8 cellular contexts compared by ENCODE assay signal in genomic region chr3:154324919-154325318, GRCh38. TPM values are rescaled to one million over a fixed set of nuclear protein-coding genes. Genes with fewer than 3 reads are reported as not detected.
A peak's percentile ranks its signal among the peaks of the same experiment; 100 is the strongest.
DNase-seq lines count a peak whose midpoint lies in the region; ATAC-seq and TF ChIP-seq lines count a peak whose summit lies in the region.

No MANE protein-coding gene starts in this region.

- no peak overlapping the region for H3K4me3 Mint-ChIP-seq in activated naive CD8-positive, alpha-beta T cell

- H3K36me3 Mint-ChIP-seq in activated naive CD8-positive, alpha-beta T cell: peaks cover 6% of the 10 kb centered on the region

- DNase-seq in left ventricle myocardium inferior (no peak), cardiac septum (ENCODE audit: low spot score) (no peak), left lobe of liver (ENCODE audit: low spot score) (no peak), tibial artery (no peak), germinal center (ENCODE audit: low spot score) (no peak), DMS153 (lab: John Stamatoyannopoulos, UW) (no peak), NCI-H2227 (lab: John Stamatoyannopoulos, UW; ENCODE audit: unreplicated experiment) (no peak)

- intact Hi-C loops in left ventricle myocardium inferior (cut with micrococcal nuclease): no loop called here
- intact Hi-C loops in cardiac septum (cut with DNase I): no loop called here
- intact Hi-C loops in tibial artery (cut with DNase I; ENCODE audit: low total_unique reads): no loop called here

- no peak for TF ChIP-seq CTCF in left ventricle myocardium inferior (IDR thresholded peaks at IDR 0.05; ENCODE audit: borderline replicate concordance)
- no peak for TF ChIP-seq CTCF in tibial artery (IDR thresholded peaks at IDR 0.05)

- H3K36me3 ChIP-seq in left ventricle myocardium inferior (no peaks in the 10 kb centered on the region), tibial artery (no peaks in the 10 kb centered on the region)

- H3K27ac ChIP-seq in left ventricle myocardium inferior (replicated peaks) (peak overlapping the region; percentile 90), tibial artery (peak overlapping the region; percentile 93 to 95)

- H3K27me3 ChIP-seq in left ventricle myocardium inferior (ENCODE audit: low read depth) (no peaks in the 10 kb centered on the region), tibial artery (no peaks in the 10 kb centered on the region)

- no peaks in the 10 kb centered on the region for H3K9me3 Mint-ChIP-seq in activated naive CD8-positive, alpha-beta T cell (ENCODE audit: low read depth)

- H3K4me3 ChIP-seq in left ventricle myocardium inferior (peak overlapping the region; percentile 90), tibial artery (peak overlapping the region; percentile 88 to 90)

- peak; percentile 33 for ATAC-seq in left lobe of liver

- H3K4me1 ChIP-seq in left ventricle myocardium inferior (peaks cover 51% of the 10 kb centered on the region), tibial artery (peaks cover 0 to 36% (median 15%) of the 10 kb centered on the region in 4 donors)

- peaks cover 16% of the 10 kb centered on the region for H3K4me1 Mint-ChIP-seq in activated naive CD8-positive, alpha-beta T cell (ENCODE audit: low read depth)

- H3K27me3 Mint-ChIP-seq in activated naive CD8-positive, alpha-beta T cell: no peaks in the 10 kb centered on the region

- peak overlapping the region; percentile 97 for H3K27ac Mint-ChIP-seq in activated naive CD8-positive, alpha-beta T cell

- H3K9me3 ChIP-seq in left ventricle myocardium inferior (replicated peaks) (no peaks in the 10 kb centered on the region), tibial artery (no peaks in the 10 kb centered on the region)

RNA-seq across cellular contexts. Expression of gene DHX36, which starts 0.6 kb away (rescaled TPM):
- 31.9 TPM for total RNA-seq in left ventricle myocardium inferior
- total RNA-seq in cardiac septum: 43.3 TPM
- total RNA-seq in left lobe of liver: 17.6 TPM
